23 cellular contexts compared by ENCODE assay signal in the genomic region with DNA sequence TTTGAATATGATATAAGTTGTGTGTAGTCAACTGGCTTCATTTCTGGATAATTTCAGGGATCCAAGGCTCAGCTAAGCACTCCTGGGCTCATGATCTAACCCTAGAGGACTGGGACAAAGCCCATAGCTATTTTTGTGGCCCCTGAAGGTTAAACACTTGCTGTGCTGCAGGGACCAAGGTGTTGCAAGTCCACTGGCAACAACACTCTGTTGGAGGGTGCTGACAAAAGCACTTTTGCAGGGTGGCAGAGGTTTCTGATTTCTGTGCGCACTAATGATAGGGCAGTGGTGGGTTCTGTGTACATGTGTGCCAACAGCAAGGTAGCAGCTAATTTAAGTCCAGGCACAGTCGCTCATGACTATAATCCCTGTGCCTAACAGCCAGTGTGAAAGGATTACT.
"Had no signal": no experiment of that assay in that cellular context is flagged by ENCODE, and none has a peak within 500 bp of the region (broad histone marks: within the 10 kb centered on the region; RNA-seq: fewer than 3 reads in every experiment).

No MANE protein-coding gene starts in this region.

- H3K4me3 ChIP-seq: colonic mucosa, coronary artery, dorsolateral prefrontal cortex, esophagus muscularis mucosa, esophagus squamous epithelium, gastroesophageal sphincter, heart left ventricle, heart right ventricle had no signal

- H3K36me3 ChIP-seq: colonic mucosa, esophagus muscularis mucosa, esophagus squamous epithelium, gastroesophageal sphincter, heart left ventricle, heart right ventricle had no signal

- DNase-seq: colonic mucosa; cortex of kidney; dermis blood vessel endothelial cell; dorsolateral prefrontal cortex; effector CD4-positive, alpha-beta T cell; effector CD8-positive, alpha-beta T cell; effector memory CD4-positive, alpha-beta T cell; effector memory CD8-positive, alpha-beta T cell; endodermal cell; erythroblast; esophagus squamous epithelium; foreskin fibroblast; foreskin keratinocyte; foreskin melanocyte; glutamatergic neuron; head of caudate nucleus; heart left ventricle; heart right ventricle had no signal

- H3K27me3 ChIP-seq: colonic mucosa, dorsolateral prefrontal cortex, esophagus muscularis mucosa, esophagus squamous epithelium, foreskin keratinocyte, gastroesophageal sphincter, heart left ventricle, heart right ventricle had no signal

- ATAC-seq: effector memory CD8-positive, alpha-beta T cell; esophagus mucosa; foreskin keratinocyte; gastroesophageal sphincter; heart left ventricle had no signal

- H3K4me1 ChIP-seq: colonic mucosa, esophagus muscularis mucosa, esophagus squamous epithelium, foreskin keratinocyte, gastroesophageal sphincter, heart left ventricle, heart right ventricle had no signal

- H3K9me3 ChIP-seq: colonic mucosa had no signal

- H3K27ac ChIP-seq: colonic mucosa, coronary artery, dorsolateral prefrontal cortex, epithelial cell of prostate, esophagus muscularis mucosa, esophagus squamous epithelium, foreskin keratinocyte, gastroesophageal sphincter, heart left ventricle, heart right ventricle had no signal
